7 cellular contexts compared by ENCODE assay signal in the genomic region with DNA sequence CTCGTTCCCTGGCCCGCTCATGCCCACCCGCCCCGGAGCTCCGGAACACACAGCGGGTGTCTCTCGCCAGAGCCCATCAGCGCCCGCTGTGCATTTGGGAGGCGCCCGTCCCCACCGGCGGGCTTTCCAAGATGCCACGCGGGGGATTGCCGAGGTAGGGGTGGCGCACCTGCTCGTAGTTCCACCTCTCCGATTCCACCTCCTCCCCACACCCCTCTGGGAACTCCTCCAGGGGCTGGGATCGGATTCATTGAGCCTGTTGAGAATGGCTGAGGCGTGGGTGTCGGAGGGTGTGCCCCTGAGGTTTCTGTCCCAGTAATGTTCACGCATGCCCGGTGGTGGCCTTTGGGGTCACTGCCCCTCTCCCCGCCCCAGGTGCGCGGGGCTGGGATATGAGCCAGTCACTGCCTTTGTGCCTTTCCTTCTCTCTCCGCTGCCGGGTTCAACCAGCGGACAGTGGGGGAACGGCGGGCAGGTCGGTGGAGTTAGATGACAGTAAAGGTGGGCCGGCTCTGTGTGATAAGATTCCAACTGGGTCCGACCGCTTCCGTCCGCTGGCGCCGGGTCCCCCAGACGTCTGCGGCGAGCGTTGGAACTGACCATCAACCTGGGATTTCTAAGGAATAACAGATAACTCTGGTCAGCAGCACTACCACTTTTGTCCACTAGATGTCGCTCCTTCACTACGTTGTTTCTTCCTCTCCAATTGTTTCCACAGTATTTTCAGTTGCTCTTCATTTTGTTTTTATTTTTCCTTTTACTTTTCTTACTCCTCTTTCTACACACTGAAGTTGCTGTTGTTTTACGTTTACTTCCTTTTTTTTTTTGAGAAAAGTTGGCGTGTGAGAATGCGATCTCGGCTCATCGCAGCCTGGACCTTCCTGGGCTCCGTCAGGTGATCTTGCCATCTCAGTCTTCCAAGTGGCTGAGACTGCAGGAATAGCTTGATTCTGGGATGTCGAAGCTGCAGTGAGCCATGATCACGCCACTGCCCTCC.
DNase-seq lines count a peak whose midpoint lies in the region; ATAC-seq and TF ChIP-seq lines count a peak whose summit lies in the region.

No MANE protein-coding gene starts in this region.

- no peak overlapping the region for H3K27ac Mint-ChIP-seq in activated B cell treated with CpG ODN at 0.5 μM for 24 hours
- no peak overlapping the region for H3K27ac Mint-ChIP-seq in chondrocyte (ENCODE audit: unreplicated experiment)

- peak overlapping the region; percentile 42 for H3K4me3 Mint-ChIP-seq in activated B cell treated with CpG ODN at 0.5 μM for 24 hours
- peak overlapping the region; percentile 32 for H3K4me3 Mint-ChIP-seq in chondrocyte (ENCODE audit: unreplicated experiment)

- H3K4me1 Mint-ChIP-seq in activated B cell treated with CpG ODN at 0.5 μM for 24 hours (peaks cover 8% of the 10 kb centered on the region), chondrocyte (ENCODE audit: low read depth) (peaks cover 7% of the 10 kb centered on the region)

- no peaks in the 10 kb centered on the region for H3K36me3 Mint-ChIP-seq in activated B cell treated with CpG ODN at 0.5 μM for 24 hours (ENCODE audit: low read depth)
- no peaks in the 10 kb centered on the region for H3K36me3 Mint-ChIP-seq in chondrocyte (ENCODE audit: low read depth)

- H3K9me3 Mint-ChIP-seq in activated B cell treated with CpG ODN at 0.5 μM for 24 hours, result no peaks in the 10 kb centered on the region
- no peaks in the 10 kb centered on the region for H3K9me3 Mint-ChIP-seq in chondrocyte (ENCODE audit: low read depth)

- TF ChIP-seq CTCF in GM12864 (IDR thresholded peaks at IDR 0.05; ENCODE audit: low read depth, low read length, missing control alignments) (peak; percentile 93), activated B cell treated with CpG ODN at 0.5 μM for 24 hours (IDR thresholded peaks at IDR 0.05) (peak; percentile 72), chondrocyte (IDR thresholded peaks at IDR 0.05) (peak; percentile 95)

- H3K27me3 Mint-ChIP-seq in activated B cell treated with CpG ODN at 0.5 μM for 24 hours (peaks cover 6% of the 10 kb centered on the region), chondrocyte (ENCODE audit: low read depth) (no peaks in the 10 kb centered on the region)

- intact Hi-C loops in activated B cell treated with CpG ODN at 0.5 μM for 24 hours (cut with micrococcal nuclease), result loop anchor here (1.0 kb wide), 2 partner anchors 178 to 1135 kb away; a partner anchor contains a TSS
- intact Hi-C loops in left colon (cut with DNase I, micrococcal nuclease), result loop anchor here in 1 of 2 donors (2.0 kb wide), 1 partner anchor 176 kb away; no protein-coding TSS in a partner anchor

- CTCF ChIA-PET in activated B cell treated with CpG ODN at 0.5 μM for 24 hours (lab: Charles Lee), result no interaction called here

- no peak overlapping the region; the same call in 1 of the 2 replicates for H3K4me3 ChIP-seq in GM12864 (ENCODE audit: low read depth, low read length)

- POLR2A ChIA-PET in activated B cell treated with CpG ODN at 0.5 μM for 24 hours (lab: Charles Lee), result no interaction called here

- DNase-seq in GM12864 (ENCODE audit: low read depth) (peak; percentile 18), NCI-H1694 treated with DMSO at 0.1 percent for 48 hours (lab: John Stamatoyannopoulos, UW) (peak; percentile 3), activated B cell treated with CpG ODN at 0.5 μM for 24 hours (no peak), chondrocyte (ENCODE audit: low spot score) (no peak), left colon (peak; percentile 42 to 77)
- peak; percentile 28 to 64 for DNase-seq in stimulated activated CD4-positive, alpha-beta T cell treated with anti-CD3 and anti-CD28 coated beads, Interleukin-1b, Interleukin-23, amount 100 ng/mL, for 4 hours (ENCODE audit: low read depth in 2 of 2)

- peak; percentile 68 for ATAC-seq in HG02588 (IDR thresholded peaks at IDR 0.05; ENCODE audit: unreplicated experiment)
- peak; percentile 54 for ATAC-seq in activated B cell treated with CpG ODN at 0.5 μM for 24 hours (ENCODE audit: low read depth)
- peak; percentile 81 for ATAC-seq in left colon

Comparison
In these comparisons a context has a peak if more than half of its experiments do, and no peak if none do; other contexts are left out.
1. DNase-seq: peak in GM12864 (single experiment), NCI-H1694 treated with DMSO at 0.1 percent for 48 hours (single experiment), left colon (2 of 2) and stimulated activated CD4-positive, alpha-beta T cell treated with anti-CD3 and anti-CD28 coated beads, Interleukin-1b, Interleukin-23, amount 100 ng/mL, for 4 hours (2 of 2); none in activated B cell treated with CpG ODN at 0.5 μM for 24 hours (single experiment) and chondrocyte (single experiment).
2. Peak in every context shown above with its lines, with median percentiles within 50 percentile points of each other: CTCF ChIP-seq and ATAC-seq.